Comparison of ENCODE assay signal across 1 cellular context in the genomic region with DNA sequence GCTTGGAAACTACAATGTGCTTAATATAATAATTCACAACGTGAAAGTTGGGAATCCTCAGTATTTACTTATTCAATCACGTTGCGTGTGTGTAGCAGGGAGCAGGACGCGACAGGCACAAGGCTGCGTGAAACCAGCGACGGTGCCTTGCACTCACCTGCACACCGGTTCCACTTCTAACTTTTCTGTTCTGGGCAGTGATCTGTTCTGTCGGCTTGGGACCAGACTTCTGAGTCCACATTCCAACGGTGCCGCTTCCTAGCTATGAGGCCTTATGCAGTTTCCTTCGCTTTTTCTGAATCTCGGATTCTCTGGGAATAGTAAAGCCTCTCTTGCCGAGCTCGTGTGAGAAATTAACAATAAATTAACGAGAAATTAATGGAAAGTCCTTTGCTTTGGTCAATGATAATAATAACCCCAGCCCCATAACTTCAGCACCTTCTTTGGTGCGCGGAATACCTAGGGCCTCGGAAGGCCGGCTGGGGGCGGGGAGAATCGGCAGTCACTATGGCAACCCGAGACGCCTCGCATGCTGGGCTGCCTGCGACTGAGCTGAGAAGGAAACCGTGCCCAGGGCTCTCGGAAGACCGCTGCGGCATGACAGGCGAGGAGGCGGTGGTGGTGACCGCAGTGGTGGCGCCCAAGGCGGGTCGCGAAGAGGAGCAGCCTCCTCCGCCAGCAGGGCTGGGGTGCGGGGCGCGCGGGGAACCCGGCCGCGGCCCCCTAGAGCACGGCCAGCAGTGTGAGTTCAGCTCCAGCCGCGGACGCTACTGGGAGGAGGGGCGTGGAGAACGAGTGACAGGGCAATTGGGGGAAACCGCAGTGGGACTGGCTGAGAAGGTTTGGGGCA.
TF ChIP-seq lines count a peak whose summit lies in the region.

A gene with protein sequence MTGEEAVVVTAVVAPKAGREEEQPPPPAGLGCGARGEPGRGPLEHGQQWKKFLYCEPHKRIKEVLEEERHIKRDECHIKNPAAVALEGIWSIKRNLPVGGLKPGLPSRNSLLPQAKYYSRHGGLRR (plus strand): TSS at position 530 of the 850 bp plus-strand sequence. CDS start 68 bp downstream, at position 598.

TF ChIP-seq in K562, 482 proteins besides CTCF, POLR2A, EP300 and RAD21 (continued from another document):
- TF ChIP-seq, protein P1, sequence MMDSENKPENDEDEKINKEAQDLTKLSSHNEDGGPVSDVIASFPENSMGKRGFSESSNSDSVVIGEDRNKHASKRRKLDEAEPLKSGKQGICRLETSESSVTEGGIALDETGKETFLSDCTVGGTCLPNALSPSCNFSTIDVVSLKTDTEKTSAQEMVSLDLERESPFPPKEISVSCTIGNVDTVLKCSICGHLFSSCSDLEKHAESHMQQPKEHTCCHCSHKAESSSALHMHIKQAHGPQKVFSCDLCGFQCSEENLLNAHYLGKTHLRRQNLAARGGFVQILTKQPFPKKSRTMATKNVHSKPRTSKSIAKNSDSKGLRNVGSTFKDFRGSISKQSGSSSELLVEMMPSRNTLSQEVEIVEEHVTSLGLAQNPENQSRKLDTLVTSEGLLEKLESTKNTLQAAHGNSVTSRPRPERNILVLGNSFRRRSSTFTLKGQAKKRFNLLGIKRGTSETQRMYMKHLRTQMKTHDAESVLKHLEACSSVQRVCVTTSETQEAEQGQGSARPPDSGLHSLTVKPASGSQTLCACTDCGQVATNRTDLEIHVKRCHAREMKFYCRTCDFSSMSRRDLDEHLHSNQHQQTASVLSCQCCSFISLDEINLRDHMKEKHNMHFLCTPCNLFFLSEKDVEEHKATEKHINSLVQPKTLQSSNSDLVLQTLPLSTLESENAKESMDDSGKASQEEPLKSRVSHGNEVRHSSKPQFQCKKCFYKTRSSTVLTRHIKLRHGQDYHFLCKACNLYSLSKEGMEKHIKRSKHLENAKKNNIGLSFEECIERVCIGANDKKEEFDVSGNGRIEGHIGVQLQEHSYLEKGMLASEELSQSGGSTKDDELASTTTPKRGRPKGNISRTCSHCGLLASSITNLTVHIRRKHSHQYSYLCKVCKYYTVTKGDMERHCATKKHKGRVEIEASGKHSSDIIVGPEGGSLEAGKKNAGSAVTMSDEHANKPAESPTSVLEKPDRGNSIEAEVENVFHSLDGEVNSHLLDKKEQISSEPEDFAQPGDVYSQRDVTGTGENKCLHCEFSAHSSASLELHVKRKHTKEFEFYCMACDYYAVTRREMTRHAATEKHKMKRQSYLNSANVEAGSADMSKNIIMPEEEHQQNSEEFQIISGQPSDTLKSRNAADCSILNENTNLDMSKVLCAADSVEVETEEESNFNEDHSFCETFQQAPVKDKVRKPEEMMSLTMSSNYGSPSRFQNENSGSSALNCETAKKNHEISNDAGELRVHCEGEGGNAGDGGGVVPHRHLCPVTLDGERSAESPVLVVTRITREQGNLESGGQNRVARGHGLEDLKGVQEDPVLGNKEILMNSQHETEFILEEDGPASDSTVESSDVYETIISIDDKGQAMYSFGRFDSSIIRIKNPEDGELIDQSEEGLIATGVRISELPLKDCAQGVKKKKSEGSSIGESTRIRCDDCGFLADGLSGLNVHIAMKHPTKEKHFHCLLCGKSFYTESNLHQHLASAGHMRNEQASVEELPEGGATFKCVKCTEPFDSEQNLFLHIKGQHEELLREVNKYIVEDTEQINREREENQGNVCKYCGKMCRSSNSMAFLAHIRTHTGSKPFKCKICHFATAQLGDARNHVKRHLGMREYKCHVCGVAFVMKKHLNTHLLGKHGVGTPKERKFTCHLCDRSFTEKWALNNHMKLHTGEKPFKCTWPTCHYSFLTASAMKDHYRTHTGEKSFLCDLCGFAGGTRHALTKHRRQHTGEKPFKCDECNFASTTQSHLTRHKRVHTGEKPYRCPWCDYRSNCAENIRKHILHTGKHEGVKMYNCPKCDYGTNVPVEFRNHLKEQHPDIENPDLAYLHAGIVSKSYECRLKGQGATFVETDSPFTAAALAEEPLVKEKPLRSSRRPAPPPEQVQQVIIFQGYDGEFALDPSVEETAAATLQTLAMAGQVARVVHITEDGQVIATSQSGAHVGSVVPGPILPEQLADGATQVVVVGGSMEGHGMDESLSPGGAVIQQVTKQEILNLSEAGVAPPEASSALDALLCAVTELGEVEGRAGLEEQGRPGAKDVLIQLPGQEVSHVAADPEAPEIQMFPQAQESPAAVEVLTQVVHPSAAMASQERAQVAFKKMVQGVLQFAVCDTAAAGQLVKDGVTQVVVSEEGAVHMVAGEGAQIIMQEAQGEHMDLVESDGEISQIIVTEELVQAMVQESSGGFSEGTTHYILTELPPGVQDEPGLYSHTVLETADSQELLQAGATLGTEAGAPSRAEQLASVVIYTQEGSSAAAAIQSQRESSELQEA (IDR thresholded peaks at IDR 0.05; ENCODE audit: low read depth), result no peak
- TF ChIP-seq, protein P2, sequence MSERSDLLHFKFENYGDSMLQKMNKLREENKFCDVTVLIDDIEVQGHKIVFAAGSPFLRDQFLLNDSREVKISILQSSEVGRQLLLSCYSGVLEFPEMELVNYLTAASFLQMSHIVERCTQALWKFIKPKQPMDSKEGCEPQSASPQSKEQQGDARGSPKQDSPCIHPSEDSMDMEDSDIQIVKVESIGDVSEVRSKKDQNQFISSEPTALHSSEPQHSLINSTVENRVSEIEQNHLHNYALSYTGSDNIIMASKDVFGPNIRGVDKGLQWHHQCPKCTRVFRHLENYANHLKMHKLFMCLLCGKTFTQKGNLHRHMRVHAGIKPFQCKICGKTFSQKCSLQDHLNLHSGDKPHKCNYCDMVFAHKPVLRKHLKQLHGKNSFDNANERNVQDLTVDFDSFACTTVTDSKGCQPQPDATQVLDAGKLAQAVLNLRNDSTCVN (CRISPR knock-in tag; IDR thresholded peaks at IDR 0.05), result no peak
- no peak for TF ChIP-seq NR2C1 (IDR thresholded peaks at IDR 0.05)
- no peak for TF ChIP-seq NR2C1 (tag; IDR thresholded peaks at IDR 0.05)
- TF ChIP-seq ELF1 (tag; IDR thresholded peaks at IDR 0.05), result no peak
- TF ChIP-seq NBN (IDR thresholded peaks at IDR 0.05; ENCODE audit: low read depth), result no peak
- no peak for TF ChIP-seq MTA3 (IDR thresholded peaks at IDR 0.05; ENCODE audit: borderline replicate concordance)
- TF ChIP-seq RBM22 (IDR thresholded peaks at IDR 0.05; ENCODE audit: low read depth, low read length, poor library complexity, severe bottlenecking), result no peak
- TF ChIP-seq, protein P3, sequence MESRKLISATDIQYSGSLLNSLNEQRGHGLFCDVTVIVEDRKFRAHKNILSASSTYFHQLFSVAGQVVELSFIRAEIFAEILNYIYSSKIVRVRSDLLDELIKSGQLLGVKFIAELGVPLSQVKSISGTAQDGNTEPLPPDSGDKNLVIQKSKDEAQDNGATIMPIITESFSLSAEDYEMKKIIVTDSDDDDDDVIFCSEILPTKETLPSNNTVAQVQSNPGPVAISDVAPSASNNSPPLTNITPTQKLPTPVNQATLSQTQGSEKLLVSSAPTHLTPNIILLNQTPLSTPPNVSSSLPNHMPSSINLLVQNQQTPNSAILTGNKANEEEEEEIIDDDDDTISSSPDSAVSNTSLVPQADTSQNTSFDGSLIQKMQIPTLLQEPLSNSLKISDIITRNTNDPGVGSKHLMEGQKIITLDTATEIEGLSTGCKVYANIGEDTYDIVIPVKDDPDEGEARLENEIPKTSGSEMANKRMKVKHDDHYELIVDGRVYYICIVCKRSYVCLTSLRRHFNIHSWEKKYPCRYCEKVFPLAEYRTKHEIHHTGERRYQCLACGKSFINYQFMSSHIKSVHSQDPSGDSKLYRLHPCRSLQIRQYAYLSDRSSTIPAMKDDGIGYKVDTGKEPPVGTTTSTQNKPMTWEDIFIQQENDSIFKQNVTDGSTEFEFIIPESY (CRISPR knock-in tag; IDR thresholded peaks at IDR 0.05), result peak; percentile 16; the same call in 1 of the 2 replicates
- TF ChIP-seq, protein P4, sequence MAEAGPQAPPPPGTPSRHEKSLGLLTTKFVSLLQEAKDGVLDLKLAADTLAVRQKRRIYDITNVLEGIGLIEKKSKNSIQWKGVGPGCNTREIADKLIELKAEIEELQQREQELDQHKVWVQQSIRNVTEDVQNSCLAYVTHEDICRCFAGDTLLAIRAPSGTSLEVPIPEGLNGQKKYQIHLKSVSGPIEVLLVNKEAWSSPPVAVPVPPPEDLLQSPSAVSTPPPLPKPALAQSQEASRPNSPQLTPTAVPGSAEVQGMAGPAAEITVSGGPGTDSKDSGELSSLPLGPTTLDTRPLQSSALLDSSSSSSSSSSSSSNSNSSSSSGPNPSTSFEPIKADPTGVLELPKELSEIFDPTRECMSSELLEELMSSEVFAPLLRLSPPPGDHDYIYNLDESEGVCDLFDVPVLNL (CRISPR knock-in tag; IDR thresholded peaks at IDR 0.05; ENCODE audit: low read depth), result no peak
- TF ChIP-seq, protein P5, sequence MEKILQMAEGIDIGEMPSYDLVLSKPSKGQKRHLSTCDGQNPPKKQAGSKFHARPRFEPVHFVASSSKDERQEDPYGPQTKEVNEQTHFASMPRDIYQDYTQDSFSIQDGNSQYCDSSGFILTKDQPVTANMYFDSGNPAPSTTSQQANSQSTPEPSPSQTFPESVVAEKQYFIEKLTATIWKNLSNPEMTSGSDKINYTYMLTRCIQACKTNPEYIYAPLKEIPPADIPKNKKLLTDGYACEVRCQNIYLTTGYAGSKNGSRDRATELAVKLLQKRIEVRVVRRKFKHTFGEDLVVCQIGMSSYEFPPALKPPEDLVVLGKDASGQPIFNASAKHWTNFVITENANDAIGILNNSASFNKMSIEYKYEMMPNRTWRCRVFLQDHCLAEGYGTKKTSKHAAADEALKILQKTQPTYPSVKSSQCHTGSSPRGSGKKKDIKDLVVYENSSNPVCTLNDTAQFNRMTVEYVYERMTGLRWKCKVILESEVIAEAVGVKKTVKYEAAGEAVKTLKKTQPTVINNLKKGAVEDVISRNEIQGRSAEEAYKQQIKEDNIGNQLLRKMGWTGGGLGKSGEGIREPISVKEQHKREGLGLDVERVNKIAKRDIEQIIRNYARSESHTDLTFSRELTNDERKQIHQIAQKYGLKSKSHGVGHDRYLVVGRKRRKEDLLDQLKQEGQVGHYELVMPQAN (IDR thresholded peaks at IDR 0.05; ENCODE audit: borderline replicate concordance), result peak; percentile 42; the same call in 1 of the 2 replicates
- TF ChIP-seq, protein P6, sequence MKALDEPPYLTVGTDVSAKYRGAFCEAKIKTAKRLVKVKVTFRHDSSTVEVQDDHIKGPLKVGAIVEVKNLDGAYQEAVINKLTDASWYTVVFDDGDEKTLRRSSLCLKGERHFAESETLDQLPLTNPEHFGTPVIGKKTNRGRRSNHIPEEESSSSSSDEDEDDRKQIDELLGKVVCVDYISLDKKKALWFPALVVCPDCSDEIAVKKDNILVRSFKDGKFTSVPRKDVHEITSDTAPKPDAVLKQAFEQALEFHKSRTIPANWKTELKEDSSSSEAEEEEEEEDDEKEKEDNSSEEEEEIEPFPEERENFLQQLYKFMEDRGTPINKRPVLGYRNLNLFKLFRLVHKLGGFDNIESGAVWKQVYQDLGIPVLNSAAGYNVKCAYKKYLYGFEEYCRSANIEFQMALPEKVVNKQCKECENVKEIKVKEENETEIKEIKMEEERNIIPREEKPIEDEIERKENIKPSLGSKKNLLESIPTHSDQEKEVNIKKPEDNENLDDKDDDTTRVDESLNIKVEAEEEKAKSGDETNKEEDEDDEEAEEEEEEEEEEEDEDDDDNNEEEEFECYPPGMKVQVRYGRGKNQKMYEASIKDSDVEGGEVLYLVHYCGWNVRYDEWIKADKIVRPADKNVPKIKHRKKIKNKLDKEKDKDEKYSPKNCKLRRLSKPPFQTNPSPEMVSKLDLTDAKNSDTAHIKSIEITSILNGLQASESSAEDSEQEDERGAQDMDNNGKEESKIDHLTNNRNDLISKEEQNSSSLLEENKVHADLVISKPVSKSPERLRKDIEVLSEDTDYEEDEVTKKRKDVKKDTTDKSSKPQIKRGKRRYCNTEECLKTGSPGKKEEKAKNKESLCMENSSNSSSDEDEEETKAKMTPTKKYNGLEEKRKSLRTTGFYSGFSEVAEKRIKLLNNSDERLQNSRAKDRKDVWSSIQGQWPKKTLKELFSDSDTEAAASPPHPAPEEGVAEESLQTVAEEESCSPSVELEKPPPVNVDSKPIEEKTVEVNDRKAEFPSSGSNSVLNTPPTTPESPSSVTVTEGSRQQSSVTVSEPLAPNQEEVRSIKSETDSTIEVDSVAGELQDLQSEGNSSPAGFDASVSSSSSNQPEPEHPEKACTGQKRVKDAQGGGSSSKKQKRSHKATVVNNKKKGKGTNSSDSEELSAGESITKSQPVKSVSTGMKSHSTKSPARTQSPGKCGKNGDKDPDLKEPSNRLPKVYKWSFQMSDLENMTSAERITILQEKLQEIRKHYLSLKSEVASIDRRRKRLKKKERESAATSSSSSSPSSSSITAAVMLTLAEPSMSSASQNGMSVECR (CRISPR knock-in tag; IDR thresholded peaks at IDR 0.05), result peak; percentile 46; the same call in 1 of the 2 replicates
- no peak for TF ChIP-seq ZNF444 (CRISPR knock-in tag; IDR thresholded peaks at IDR 0.05)
TF ChIP-seq in K562: peak in this region for 6.
